ENCODE assay signal across 25 cellular contexts in the genomic region with DNA sequence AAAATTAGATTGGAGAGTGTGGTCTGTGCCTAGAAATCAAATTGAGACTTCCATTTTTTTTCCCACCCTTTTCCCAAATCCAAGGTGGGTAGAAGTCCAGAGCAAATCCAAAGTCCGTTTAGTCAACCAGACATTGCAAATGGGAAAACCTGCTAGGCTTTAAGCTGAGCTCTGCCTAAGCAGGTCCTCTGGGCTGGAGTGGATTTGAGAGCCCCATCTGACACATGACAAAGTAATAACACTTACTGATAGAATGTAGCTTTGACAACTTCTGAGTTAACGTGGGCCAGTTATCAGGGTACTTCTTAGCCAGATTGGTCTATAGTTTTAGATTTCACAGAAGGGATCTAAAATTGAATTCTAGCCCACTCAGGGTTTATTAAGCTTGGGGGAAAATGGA.
"Had no signal": no experiment of that assay in that cellular context is flagged by ENCODE, and none has a peak within 500 bp of the region (broad histone marks: within the 10 kb centered on the region; RNA-seq: fewer than 3 reads in every experiment).

No MANE protein-coding gene starts in this region.

- DNase-seq: activated CD4-positive, alpha-beta memory T cell treated with anti-CD3 and anti-CD28 coated beads, Interleukin-2, amount 10 ng/mL, durations not matched to agents 7 days and 5 days; activated CD4-positive, alpha-beta T cell treated with anti-CD3 and anti-CD28 coated beads, Interleukin-2, amount 10 ng/mL, durations not matched to agents 24 days and 14 days; activated effector memory CD4-positive, alpha-beta T cell treated with anti-CD3 and anti-CD28 coated beads, Interleukin-2, amount 50 U/mL, for 16 hours; activated naive CD4-positive, alpha-beta T cell treated with anti-CD3 and anti-CD28 coated beads, Interleukin-2, amount 10 ng/mL, durations not matched to agents 7 days and 5 days; amygdala; endodermal cell; head of caudate nucleus; left ventricle myocardium superior; mammary epithelial cell; naive thymus-derived CD8-positive, alpha-beta T cell; retina; sigmoid colon; stimulated activated CD4-positive, alpha-beta T cell treated with anti-CD3 and anti-CD28 coated beads, Interleukin-15, amount 100 ng/mL, for 24 hours; stimulated activated CD4-positive, alpha-beta T cell treated with anti-CD3 and anti-CD28 coated beads, Interleukin-2, amount 100 ng/mL, for 48 hours; stimulated activated CD8-positive, alpha-beta memory T cell treated with anti-CD3 and anti-CD28 coated beads, Interleukin-4, amount 100 ng/mL, for 48 hours; stimulated activated naive B cell treated with anti-CD40 and anti-IgM and Interleukin-4, amounts not matched to agents 10 μg/mL and 1 μg/mL and 100 μg/mL, for 72 hours; transverse colon; uterus had no signal

- H3K36me3 ChIP-seq: gastroesophageal sphincter, neural progenitor cell, sigmoid colon, transverse colon, uterus had no signal

- FAIRE-seq: bronchial epithelial cell, islet of Langerhans had no signal

- H3K27me3 ChIP-seq: gastroesophageal sphincter, neural progenitor cell, sigmoid colon, transverse colon, uterus had no signal

- H3K27ac ChIP-seq: coronary artery, gastroesophageal sphincter, neural progenitor cell, sigmoid colon, transverse colon, uterus had no signal

- H3K4me3 ChIP-seq: coronary artery, gastroesophageal sphincter, neural progenitor cell, sigmoid colon, smooth muscle cell, transverse colon, uterus had no signal

- ATAC-seq: activated CD4-positive, CD25-positive, alpha-beta regulatory T cell treated with anti-CD3 and anti-CD28 coated beads, Interleukin-2, amount 50 U/mL, for 24 hours; gastroesophageal sphincter; left ventricle myocardium superior; naive thymus-derived CD8-positive, alpha-beta T cell; stimulated activated naive B cell treated with anti-CD40 and anti-IgM and Interleukin-4, amounts not matched to agents 10 μg/mL and 1 μg/mL and 100 μg/mL, for 72 hours had no signal

- H3K9me3 ChIP-seq: gastroesophageal sphincter, sigmoid colon, transverse colon, uterus had no signal
